ENCODE assay signal across 27 cellular contexts in genomic region chr6:133743621-133744020, GRCh38.
"Had no signal": no experiment of that assay in that cellular context is flagged by ENCODE, and none has a peak within 500 bp of the region (broad histone marks: within the 10 kb centered on the region; RNA-seq: fewer than 3 reads in every experiment).

No MANE protein-coding gene starts in this region.

- H3K4me2 ChIP-seq: neural progenitor cell had no signal

- H3K9me3 ChIP-seq: esophagus squamous epithelium, heart right ventricle, left lung, right lobe of liver, suprapubic skin, transverse colon, upper lobe of right lung, uterus had no signal

- H2AFZ ChIP-seq: neural progenitor cell, parathyroid adenoma had no signal

- ATAC-seq: effector memory CD8-positive, alpha-beta T cell; heart right ventricle; left cardiac atrium; left lung; naive thymus-derived CD4-positive, alpha-beta T cell; right lobe of liver; stimulated activated naive CD8-positive, alpha-beta T cell treated with anti-CD3 and anti-CD28 coated beads, Interleukin-15, amount 100 ng/mL, for 72 hours; upper lobe of right lung had no signal

- H3K4me3 ChIP-seq: esophagus squamous epithelium, heart right ventricle, left lung, neural progenitor cell, right lobe of liver, suprapubic skin, transverse colon, upper lobe of right lung, uterus had no signal

- DNase-seq: dermis blood vessel endothelial cell; effector memory CD8-positive, alpha-beta T cell; erythroblast; esophagus squamous epithelium; foreskin melanocyte; glutamatergic neuron; hippocampal formation; left cardiac atrium; left lung; mesendoderm; midbrain; naive thymus-derived CD4-positive, alpha-beta T cell; right lobe of liver; small intestine; stimulated activated CD4-positive, alpha-beta T cell treated with anti-CD3 and anti-CD28 coated beads, Interleukin-12 subunit alpha, Interleukin-12 subunit beta, amount 100 ng/mL, for 4 hours; stimulated activated CD4-positive, alpha-beta T cell treated with anti-CD3 and anti-CD28 coated beads, Interleukin-1b, Interleukin-23, amount 100 ng/mL, for 48 hours; stimulated activated CD4-positive, alpha-beta T cell treated with anti-CD3 and anti-CD28 coated beads, Interleukin-4, amount 100 ng/mL, for 1 hour; stimulated activated CD8-positive, alpha-beta memory T cell treated with anti-CD3 and anti-CD28 coated beads, Interleukin-4, amount 100 ng/mL, for 48 hours; stimulated activated naive CD4-positive, alpha-beta T cell; stimulated activated naive CD8-positive, alpha-beta T cell treated with anti-CD3 and anti-CD28 coated beads, Interleukin-15, amount 100 ng/mL, for 72 hours; transverse colon; upper lobe of right lung; uterus had no signal

- H3K27ac ChIP-seq: esophagus squamous epithelium, heart right ventricle, left lung, neural progenitor cell, parathyroid adenoma, right lobe of liver, suprapubic skin, transverse colon, upper lobe of right lung, uterus had no signal

- H3K36me3 ChIP-seq: esophagus squamous epithelium, heart right ventricle, left lung, neural progenitor cell, right lobe of liver, suprapubic skin, transverse colon, upper lobe of right lung, uterus had no signal

- H3K4me1 ChIP-seq: left lung, parathyroid adenoma, right lobe of liver, suprapubic skin, transverse colon, upper lobe of right lung, uterus had no signal

- H3K27me3 ChIP-seq: esophagus squamous epithelium, heart right ventricle, left lung, neural progenitor cell, right lobe of liver, suprapubic skin, transverse colon, upper lobe of right lung, uterus had no signal

- H3K9ac ChIP-seq: neural progenitor cell, parathyroid adenoma had no signal
